Comparison of ENCODE assay signal across 7 cellular contexts in genomic region chr14:58639842-58640484, GRCh38. TPM values are rescaled to one million over a fixed set of nuclear protein-coding genes. Genes with fewer than 3 reads are reported as not detected.
A peak's percentile ranks its signal among the peaks of the same experiment; 100 is the strongest.
DNase-seq lines count a peak whose midpoint lies in the region; ATAC-seq and TF ChIP-seq lines count a peak whose summit lies in the region.

No MANE protein-coding gene starts in this region.

- no peaks in the 10 kb centered on the region for H3K9me2 ChIP-seq in PC-9 (ENCODE audit: insufficient read depth)

- DNase-seq in EL (peak; percentile 85), PC-9 (no peak), mesendoderm (peak; percentile 77), ureter (ENCODE audit: low spot score) (peak; percentile 65)
- DNase-seq in Jurkat, Clone E6-1 (ENCODE audit: low read depth, low spot score): peak; percentile 9

- H3K9me3 ChIP-seq in PC-9 (ENCODE audit: insufficient read depth, low read depth) (no peaks in the 10 kb centered on the region), endocrine pancreas (ENCODE audit: control insufficient read depth, low read length) (no peaks in the 10 kb centered on the region)

- intact Hi-C loops in PC-9 (cut with micrococcal nuclease; ENCODE audit: unreplicated experiment): no loop called here

- H3K27me3 ChIP-seq in PC-9 (ENCODE audit: insufficient read depth, low read depth): peaks cover 48% of the 10 kb centered on the region
- H3K27me3 ChIP-seq in endocrine pancreas (ENCODE audit: control insufficient read depth, insufficient read depth, low read length): peaks cover 5% of the 10 kb centered on the region
- H3K27me3 ChIP-seq in mesendoderm (ENCODE audit: insufficient read depth, low read length, poor library complexity): no peaks in the 10 kb centered on the region

- CTCF ChIA-PET in PC-9 (lab: Charles Lee): no interaction called here

- BruUV-seq in PC-9 (replicated peaks; lab: Mats Ljungman, UMichigan): no TSS peak

- no peaks in the 10 kb centered on the region for H3K36me3 ChIP-seq in PC-9 (ENCODE audit: low read depth)
- H3K36me3 ChIP-seq in endocrine pancreas (ENCODE audit: control insufficient read depth, insufficient read depth, low read length): no peaks in the 10 kb centered on the region
- no peaks in the 10 kb centered on the region for H3K36me3 ChIP-seq in mesendoderm (ENCODE audit: control insufficient read depth, insufficient read depth, low read length)

- H3K4me1 ChIP-seq in PC-9 (replicated peaks; ENCODE audit: insufficient read depth): no peaks in the 10 kb centered on the region
- peaks cover 8% of the 10 kb centered on the region for H3K4me1 ChIP-seq in endocrine pancreas (ENCODE audit: control insufficient read depth, insufficient read depth, low read length)
- peaks cover 2% of the 10 kb centered on the region for H3K4me1 ChIP-seq in mesendoderm (ENCODE audit: control insufficient read depth, low read depth, low read length)

- no peak overlapping the region for H3K23ac ChIP-seq in mesendoderm (ENCODE audit: low read length)

- no peak overlapping the region for H2BK120ac ChIP-seq in mesendoderm (ENCODE audit: low read depth, low read length)

- H2BK5ac ChIP-seq in mesendoderm (ENCODE audit: low read length): no peak overlapping the region

- no peak overlapping the region for H4K8ac ChIP-seq in mesendoderm (ENCODE audit: low read depth, low read length)

- no peak overlapping the region for H3K56ac ChIP-seq in mesendoderm (ENCODE audit: low read length)

- H3K4me2 ChIP-seq in PC-9 (no peak overlapping the region), mesendoderm (ENCODE audit: low read length) (peak overlapping the region; percentile 14)

- no peaks in the 10 kb centered on the region for H4K20me1 ChIP-seq in PC-9 (ENCODE audit: insufficient read depth)

- no peak overlapping the region for H3K18ac ChIP-seq in mesendoderm (ENCODE audit: low read length)

- no peaks in the 10 kb centered on the region for H3F3A ChIP-seq in PC-9 (ENCODE audit: insufficient read depth, low read depth)

- H3K79me1 ChIP-seq in mesendoderm (ENCODE audit: low read length): peaks cover 2% of the 10 kb centered on the region

- no peak overlapping the region for H4K5ac ChIP-seq in mesendoderm (ENCODE audit: low read length)

- H3K79me2 ChIP-seq in PC-9 (ENCODE audit: low read depth): no peaks in the 10 kb centered on the region
- peaks cover 14% of the 10 kb centered on the region for H3K79me2 ChIP-seq in mesendoderm (ENCODE audit: control insufficient read depth, insufficient read depth, low read length)

- POLR2A ChIA-PET in PC-9 (lab: Charles Lee; ENCODE audit: unreplicated experiment): no interaction called here

- TF ChIP-seq CTCF in PC-9 (conservative IDR thresholded peaks at IDR 0.05): peak; percentile 63

- H2BK15ac ChIP-seq in mesendoderm (replicated peaks; ENCODE audit: low read depth): no peak overlapping the region

- no peak overlapping the region for H2AK5ac ChIP-seq in mesendoderm (ENCODE audit: low read length)

- H3K4ac ChIP-seq in mesendoderm (ENCODE audit: low read depth, low read length): no peak overlapping the region

- H3K4me3 ChIP-seq in Jurkat, Clone E6-1 (ENCODE audit: low read length): no peak overlapping the region
- no peak overlapping the region for H3K4me3 ChIP-seq in PC-9
- H3K4me3 ChIP-seq in endocrine pancreas (ENCODE audit: control insufficient read depth, insufficient read depth, low read length): peak overlapping the region; percentile 54
- H3K4me3 ChIP-seq in mesendoderm (ENCODE audit: low read length): no peak overlapping the region

- ATAC-seq in GM19397 (IDR thresholded peaks at IDR 0.05; ENCODE audit: unreplicated experiment): no peak

- no peak overlapping the region for H3K27ac ChIP-seq in PC-9
- H3K27ac ChIP-seq in mesendoderm (ENCODE audit: low read depth, low read length): no peak overlapping the region

- H2AFZ ChIP-seq in PC-9: no peak overlapping the region

- H3K9ac ChIP-seq in endocrine pancreas (ENCODE audit: control insufficient read depth, insufficient read depth, low read length) (no peak overlapping the region), mesendoderm (ENCODE audit: low read length) (no peak overlapping the region)

- WGBS in mesendoderm (ENCODE audit: extremely low coverage, insufficient coverage, low lambda C conversion rate): no CpG with 5 or more reads among the region's 5 CpGs

RNA-seq across cellular contexts. Expression of gene DACT1, which starts 2.2 kb away (rescaled TPM):
- 1.2 TPM for polyA plus RNA-seq in Jurkat, Clone E6-1 (2012; ENCODE audit: insufficient read depth, insufficient read length)
- total RNA-seq in PC-9 (2021) (not detected in 2 replicates), ureter (13.5 TPM)
- polyA plus RNA-seq in mesendoderm (2013, experiment 1 of 2): 51.5 TPM
- 57.5 TPM for polyA plus RNA-seq in mesendoderm (2013, experiment 2 of 2)

Comparison
In these comparisons a context has a peak if more than half of its experiments do, and no peak if none do; other contexts are left out.
1. DNase-seq: peak in EL (single experiment), Jurkat, Clone E6-1 (single experiment), mesendoderm (single experiment) and ureter (single experiment); none in PC-9 (0 of 2).
2. RNA of gene DACT1, which starts 2.2 kb away (total RNA-seq): 13.5 TPM in ureter (single experiment); not detected in PC-9; every median in the first group is over 10 times any median in the second.